ENCODE assay signal across 21 cellular contexts in the genomic region with DNA sequence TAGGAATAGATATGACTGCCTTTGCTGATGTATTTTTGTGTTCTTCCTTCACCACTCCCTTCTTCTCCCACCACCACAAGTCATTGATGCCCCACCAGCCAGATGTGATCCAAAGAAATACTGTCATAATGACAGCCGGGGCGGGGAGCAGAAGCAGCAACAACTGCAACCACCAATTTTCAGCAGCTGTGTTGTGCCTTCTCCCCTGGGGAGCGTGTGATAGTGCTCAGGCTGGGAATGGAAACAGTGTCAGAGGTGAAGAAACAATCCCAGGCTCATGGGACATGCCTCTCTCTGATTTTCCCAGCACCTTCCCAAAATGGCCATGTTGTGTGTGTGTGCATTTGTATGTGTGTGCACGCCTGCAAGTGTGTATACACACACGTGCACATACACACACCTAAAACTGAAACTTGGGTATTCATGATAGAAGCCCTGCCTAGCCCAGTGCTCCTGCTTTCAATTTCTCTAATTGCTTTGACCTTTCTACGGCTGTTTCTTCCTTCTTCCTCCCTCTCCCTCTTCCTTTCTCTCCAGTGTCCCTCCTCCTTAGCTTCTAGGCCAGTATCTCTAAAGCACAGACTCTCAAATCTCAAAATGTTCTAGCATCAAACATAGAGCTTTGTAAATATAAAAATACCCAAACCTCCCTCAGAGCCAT.
A peak's percentile ranks its signal among the peaks of the same experiment; 100 is the strongest.
DNase-seq lines count a peak whose midpoint lies in the region; ATAC-seq, FAIRE-seq and TF ChIP-seq lines count a peak whose summit lies in the region.
"Had no signal": no experiment of that assay in that cellular context is flagged by ENCODE, and none has a peak within 500 bp of the region (broad histone marks: within the 10 kb centered on the region; RNA-seq: fewer than 3 reads in every experiment).

No MANE protein-coding gene starts in this region.

- ATAC-seq in lower lobe of right lung = no peak
- ATAC-seq in HG03159 (IDR thresholded peaks at IDR 0.05; ENCODE audit: unreplicated experiment) = no peak
- ATAC-seq: activated T-cell treated with anti-CD3 and anti-CD28 coated beads, Interleukin-2, amount 50 U/mL, for 4 hours; esophagus mucosa; stimulated activated naive CD8-positive, alpha-beta T cell treated with anti-CD3 and anti-CD28 coated beads, Interleukin-15, amount 100 ng/mL, for 72 hours had no signal

- no peak overlapping the region for H3K9ac ChIP-seq in BLaER1 treated with 17β-estradiol and CSF1 and Interleukin-3, amounts not matched to agents 10 nM and 100 nM
- no peak overlapping the region for H3K9ac ChIP-seq in skeletal muscle tissue (ENCODE audit: low read depth in 1 of 3, low read length in 3 of 3)

- H3K36me3 ChIP-seq in BLaER1 treated with 17β-estradiol and CSF1 and Interleukin-3, amounts not matched to agents 10 nM and 100 nM = no peaks in the 10 kb centered on the region
- no peaks in the 10 kb centered on the region for H3K36me3 ChIP-seq in lower lobe of right lung
- no peaks in the 10 kb centered on the region for H3K36me3 ChIP-seq in skeletal muscle tissue (ENCODE audit: control insufficient read depth in 3 of 3, insufficient read depth in 3 of 3, low read length in 3 of 3)
- no peaks in the 10 kb centered on the region for H3K36me3 ChIP-seq in HAP-1 (replicated peaks)

- FAIRE-seq in GM19239 (lab: Jason Lieb, UNC) = no peak
- FAIRE-seq: astrocyte had no signal

- no peaks in the 10 kb centered on the region for H3K9me3 Mint-ChIP-seq in glutamatergic neuron (ENCODE audit: unreplicated experiment)
- H3K9me3 Mint-ChIP-seq: activated naive CD4-positive, alpha-beta T cell treated with anti-CD3 and anti-CD28 coated beads, Interleukin-2, amount 50 U/mL, for 24 hours; activated T-cell treated with anti-CD3 and anti-CD28 coated beads, Interleukin-2, amount 50 U/mL, for 4 hours; stimulated activated naive CD8-positive, alpha-beta T cell treated with anti-CD3 and anti-CD28 coated beads, Interleukin-15, amount 100 ng/mL, for 72 hours had no signal

- no peak overlapping the region for H3K27ac ChIP-seq in BLaER1 treated with 17β-estradiol and CSF1 and Interleukin-3, amounts not matched to agents 10 nM and 100 nM
- H3K27ac ChIP-seq in lower lobe of right lung (peak overlapping the region; percentile 3), skeletal muscle tissue (ENCODE audit: low read depth, low read length) (peak overlapping the region; percentile 67)

- H3K4me3 Mint-ChIP-seq in glutamatergic neuron (ENCODE audit: unreplicated experiment) = peak overlapping the region; percentile 9
- H3K4me3 Mint-ChIP-seq: activated naive CD4-positive, alpha-beta T cell treated with anti-CD3 and anti-CD28 coated beads, Interleukin-2, amount 50 U/mL, for 24 hours; activated T-cell treated with anti-CD3 and anti-CD28 coated beads, Interleukin-2, amount 50 U/mL, for 4 hours; B cell; stimulated activated naive CD8-positive, alpha-beta T cell treated with anti-CD3 and anti-CD28 coated beads, Interleukin-15, amount 100 ng/mL, for 72 hours had no signal

- H4K20me1 ChIP-seq in BLaER1 treated with 17β-estradiol and CSF1 and Interleukin-3, amounts not matched to agents 10 nM and 100 nM = no peaks in the 10 kb centered on the region

- TF ChIP-seq CTCF in glutamatergic neuron (IDR thresholded peaks at IDR 0.05; ENCODE audit: partially characterized antibody, unreplicated experiment) = no peak
- TF ChIP-seq CTCF in lower lobe of right lung (IDR thresholded peaks at IDR 0.05) = no peak

- H3K9me3 ChIP-seq in BLaER1 treated with 17β-estradiol and CSF1 and Interleukin-3, amounts not matched to agents 10 nM and 100 nM (replicated peaks in 1 of 11) = peaks cover 0 to 6% (median 0%) of the 10 kb centered on the region in 11 experiments; a peak in 5 of 22 replicates
- H3K9me3 ChIP-seq in lower lobe of right lung (no peaks in the 10 kb centered on the region), skeletal muscle tissue (ENCODE audit: control insufficient read depth in 3 of 3, low read length in 3 of 3) (no peaks in the 10 kb centered on the region), HAP-1 (no peaks in the 10 kb centered on the region)

- in situ Hi-C loops in HAP-1 (cut with MboI; ENCODE audit: low sequenced_read_pairs) = no loop called here

- H3K36me3 Mint-ChIP-seq in glutamatergic neuron (ENCODE audit: unreplicated experiment) = no peaks in the 10 kb centered on the region
- H3K36me3 Mint-ChIP-seq: activated naive CD4-positive, alpha-beta T cell treated with anti-CD3 and anti-CD28 coated beads, Interleukin-2, amount 50 U/mL, for 24 hours had no signal

- H3K4me3 ChIP-seq in BLaER1 treated with 17β-estradiol and CSF1 and Interleukin-3, amounts not matched to agents 10 nM and 100 nM = no peak overlapping the region
- H3K4me3 ChIP-seq in lower lobe of right lung (no peak overlapping the region), skeletal muscle tissue (ENCODE audit: low read length in 3 of 3) (no peak overlapping the region), HAP-1 (no peak overlapping the region)
- H3K4me3 ChIP-seq: smooth muscle cell had no signal

- H3K4me1 ChIP-seq in BLaER1 treated with 17β-estradiol and CSF1 and Interleukin-3, amounts not matched to agents 10 nM and 100 nM = peaks cover 9 to 20% (median 16%) of the 10 kb centered on the region in 10 experiments
- peaks cover 34% of the 10 kb centered on the region for H3K4me1 ChIP-seq in lower lobe of right lung
- H3K4me1 ChIP-seq in skeletal muscle tissue (ENCODE audit: control insufficient read depth in 3 of 3, insufficient read depth in 3 of 3, low read length in 3 of 3) = peaks cover 13 to 31% (median 19%) of the 10 kb centered on the region in 3 donors
- H3K4me1 ChIP-seq in HAP-1 = no peaks in the 10 kb centered on the region

- H3K4me1 Mint-ChIP-seq in glutamatergic neuron (ENCODE audit: low read depth, unreplicated experiment) = peaks cover 25% of the 10 kb centered on the region
- H3K4me1 Mint-ChIP-seq: activated naive CD4-positive, alpha-beta T cell treated with anti-CD3 and anti-CD28 coated beads, Interleukin-2, amount 50 U/mL, for 24 hours; B cell; stimulated activated naive CD8-positive, alpha-beta T cell treated with anti-CD3 and anti-CD28 coated beads, Interleukin-15, amount 100 ng/mL, for 72 hours had no signal

- H3K4me2 ChIP-seq in BLaER1 treated with 17β-estradiol and CSF1 and Interleukin-3, amounts not matched to agents 10 nM and 100 nM = peak overlapping the region in 8 of 11 experiments; percentile 2 to 35 (median 24); a peak in 12 of 22 replicates
- H3K4me2 ChIP-seq: smooth muscle cell had no signal

- no peaks in the 10 kb centered on the region for H3K27me3 ChIP-seq in BLaER1 treated with 17β-estradiol and CSF1 and Interleukin-3, amounts not matched to agents 10 nM and 100 nM
- H3K27me3 ChIP-seq in lower lobe of right lung (ENCODE audit: low read depth) = no peaks in the 10 kb centered on the region
- peaks cover 7 to 17% (median 16%) of the 10 kb centered on the region in 3 donors for H3K27me3 ChIP-seq in skeletal muscle tissue (ENCODE audit: control insufficient read depth in 3 of 3, insufficient read depth in 3 of 3, low read length in 3 of 3)
- no peaks in the 10 kb centered on the region; the same call in none of the 2 replicates for H3K27me3 ChIP-seq in HAP-1 (ENCODE audit: low read depth)

- intact Hi-C loops in lower lobe of right lung (cut with DNase I) = no loop called here

- peak overlapping the region; percentile 45 for H3K27ac Mint-ChIP-seq in glutamatergic neuron (ENCODE audit: unreplicated experiment)
- H3K27ac Mint-ChIP-seq: activated naive CD4-positive, alpha-beta T cell treated with anti-CD3 and anti-CD28 coated beads, Interleukin-2, amount 50 U/mL, for 24 hours; B cell; stimulated activated naive CD8-positive, alpha-beta T cell treated with anti-CD3 and anti-CD28 coated beads, Interleukin-15, amount 100 ng/mL, for 72 hours had no signal

- DNase-seq in glutamatergic neuron = no peak
- DNase-seq in lower lobe of right lung = no peak
- DNase-seq in Kasumi-1 (lab: John Stamatoyannopoulos, UW) = no peak
- DNase-seq in HAP-1 (ENCODE audit: low spot score in 2 of 2) = no peak
- DNase-seq in GM19239 (ENCODE audit: insufficient read length, low spot score) = no peak
- DNase-seq: activated CD8-positive, alpha-beta memory T cell treated with anti-CD3 and anti-CD28 coated beads for 24 hours; activated T-cell treated with anti-CD3 and anti-CD28 coated beads, Interleukin-2, amount 50 U/mL, for 4 hours; effector memory CD4-positive, alpha-beta T cell; NCI-H1092 treated with DMSO at 0.1 percent for 48 hours; NCI-H2029; NCI-H524 treated with DMSO at 0.1 percent for 48 hours; stimulated activated CD4-positive, alpha-beta T cell treated with anti-CD3 and anti-CD28 coated beads, Interleukin-4, amount 100 ng/mL, for 1 hour; stimulated activated naive CD8-positive, alpha-beta T cell treated with anti-CD3 and anti-CD28 coated beads, Interleukin-15, amount 100 ng/mL, for 72 hours had no signal

- H3K27me3 Mint-ChIP-seq in glutamatergic neuron (ENCODE audit: unreplicated experiment) = peaks cover 2% of the 10 kb centered on the region

Comparison
In these comparisons a context has a peak if more than half of its experiments do, and no peak if none do; other contexts are left out.
1. H3K27ac ChIP-seq: peak in lower lobe of right lung (single experiment) and skeletal muscle tissue (single experiment); none in BLaER1 treated with 17β-estradiol and CSF1 and Interleukin-3, amounts not matched to agents 10 nM and 100 nM (0 of 11).